22 cellular contexts compared by ENCODE assay signal in the genomic region with DNA sequence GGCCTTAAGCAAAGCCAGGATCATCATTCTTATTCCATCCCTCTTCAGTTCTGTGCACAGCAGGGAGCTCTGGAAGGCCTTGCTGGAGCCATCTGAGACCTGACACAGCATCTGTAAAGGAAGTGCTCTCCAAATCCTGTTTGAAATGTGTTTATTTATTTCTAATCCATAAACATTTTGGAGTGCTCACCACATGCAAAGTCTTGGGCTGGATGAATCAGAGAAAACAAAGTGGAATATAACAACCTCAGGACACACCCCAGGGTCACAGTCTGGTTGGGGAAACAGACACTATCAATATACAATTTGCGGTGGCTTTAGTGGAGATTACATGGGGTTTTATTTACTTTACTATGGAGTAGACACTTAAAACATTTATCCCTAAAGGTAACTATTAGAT. TPM values are rescaled to one million over a fixed set of nuclear protein-coding genes. Genes with fewer than 3 reads are reported as not detected.
"Had no signal": no experiment of that assay in that cellular context is flagged by ENCODE, and none has a peak within 500 bp of the region (broad histone marks: within the 10 kb centered on the region; RNA-seq: fewer than 3 reads in every experiment).

No MANE protein-coding gene starts in this region.

- ATAC-seq: activated T-cell treated with anti-CD3 and anti-CD28 coated beads, Interleukin-2, amount 50 U/mL, for 4 hours; K562; SK-N-SH treated with all-trans-retinoic acid at 6 μM for 48 hours had no signal

- DNase-seq: activated CD4-positive, alpha-beta memory T cell treated with anti-CD3 and anti-CD28 coated beads for 36 hours; activated CD4-positive, alpha-beta T cell treated with anti-CD3 and anti-CD28 coated beads, Interleukin-2, amount 10 ng/mL, durations not matched to agents 7 days and 5 days; activated CD4-positive, CD25-positive, alpha-beta regulatory T cell; activated CD8-positive, alpha-beta memory T cell treated with anti-CD3 and anti-CD28 coated beads for 24 hours; activated gamma-delta T cell; activated naive CD4-positive, alpha-beta T cell treated with anti-CD3 and anti-CD28 coated beads, Interleukin-2, amount 10 ng/mL, durations not matched to agents 7 days and 5 days; activated naive CD8-positive, alpha-beta T cell treated with anti-CD3 and anti-CD28 coated beads for 36 hours; activated T-cell treated with anti-CD3 and anti-CD28 coated beads, Interleukin-2, amount 50 U/mL, for 4 hours; brain microvascular endothelial cell; Karpas-422; NCI-H1092; NCI-H1930; NCI-H510A treated with DMSO at 0.1 percent for 48 hours; Peyer's patch; SHP77; SW 1271; T1000 had no signal

- H3K36me3 ChIP-seq: brain microvascular endothelial cell, cardiac muscle cell, Peyer's patch, SJSA1 had no signal

- H3K4me1 ChIP-seq: Peyer's patch had no signal

- H3K9me3 ChIP-seq: SJSA1 had no signal

- H3K27ac ChIP-seq: brain microvascular endothelial cell, cardiac muscle cell, Peyer's patch, SJSA1, VCaP had no signal

- H3K4me3 ChIP-seq: cardiac muscle cell, K562, Peyer's patch, SJSA1 had no signal

- H3K27me3 ChIP-seq: brain microvascular endothelial cell, cardiac muscle cell, Peyer's patch, SJSA1 had no signal

- FAIRE-seq: K562 had no signal

RNA-seq across cellular contexts. Expression of gene BMP4, which starts 54.3 kb away (rescaled TPM):
- total RNA-seq: activated naive CD8-positive, alpha-beta T cell treated with anti-CD3 and anti-CD28 coated beads for 36 hours; K562 had no signal
- polyA plus RNA-seq: K562 had no signal
